Comparison of ENCODE assay signal across 8 cellular contexts in genomic region chr14:61355892-61356325, GRCh38. TPM values are rescaled to one million over a fixed set of nuclear protein-coding genes. Genes with fewer than 3 reads are reported as not detected.
A peak's percentile ranks its signal among the peaks of the same experiment; 100 is the strongest.
DNase-seq lines count a peak whose midpoint lies in the region; ATAC-seq and TF ChIP-seq lines count a peak whose summit lies in the region.

No MANE protein-coding gene starts in this region.

- intact Hi-C loops in heart left ventricle (cut with DNase I): loop anchor here in 1 of 10 donors (5.0 kb wide), 2 partner anchors 34 to 61 kb away; partner anchors contain the start of gene PRKCH

- 27 to 36% (median 30%) methylated on average over 6 of the region's 6 CpGs for WGBS in heart left ventricle, 4 donors

- H3K4me3 ChIP-seq in heart left ventricle: no peak overlapping the region
- no peak overlapping the region for H3K4me3 ChIP-seq in skin epidermis

- no peak for TF ChIP-seq CTCF in heart left ventricle (IDR thresholded peaks at IDR 0.05)

- H3K27ac ChIP-seq in heart left ventricle (peak overlapping the region; percentile 5 to 75 (median 50)), skin epidermis (peak overlapping the region in 19 of 21 experiments; percentile 17 to 84 (median 44))

- no peaks in the 10 kb centered on the region for H3K36me3 ChIP-seq in heart left ventricle

- peak; percentile 82 for DNase-seq in activated effector memory CD4-positive, alpha-beta T cell treated with anti-CD3 and anti-CD28 coated beads, Interleukin-2, amount 50 U/mL, for 16 hours
- DNase-seq in activated effector memory CD4-positive, alpha-beta T cell treated with Interleukin-2 at 50 U/mL for 16 hours: no peak
- DNase-seq in activated CD8-positive, alpha-beta memory T cell treated with anti-CD3 and anti-CD28 coated beads, Interleukin-2, amount 50 U/mL, for 4 hours: peak; percentile 57
- peak in 4 of 5 donors; percentile 45 to 78 (median 64) for DNase-seq in heart left ventricle
- no peak for DNase-seq in C1 segment of cervical spinal cord (lab: John Stamatoyannopoulos, UW)
- no peak for DNase-seq in NCI-H1694 treated with DMSO at 0.1 percent for 48 hours (lab: John Stamatoyannopoulos, UW)
- DNase-seq in GM19238 (ENCODE audit: insufficient read length, low spot score): no peak

- ATAC-seq in heart left ventricle: peak; percentile 75 to 94 (median 90)

- peaks cover 0 to 61% (median 9%) of the 10 kb centered on the region in 12 donors for H3K4me1 ChIP-seq in heart left ventricle

- no peak for TF ChIP-seq POLR2A in heart left ventricle (IDR thresholded peaks at IDR 0.05)

- H3K9me3 ChIP-seq in heart left ventricle: no peaks in the 10 kb centered on the region

- H3K27me3 ChIP-seq in heart left ventricle: no peaks in the 10 kb centered on the region

RNA-seq across cellular contexts. Expression of gene PRKCH, which starts 34.5 kb away (rescaled TPM):
- 10 to 100 TPM; 13.2 to 42.1 (median 21.7) TPM for total RNA-seq in heart left ventricle
- 10 to 100 TPM in 1 of 2 donors, 1 to 10 TPM in 1; 6.1 to 49.2 TPM for polyA plus RNA-seq in heart left ventricle

Comparison
In these comparisons a context has a peak if more than half of its experiments do, and no peak if none do; other contexts are left out.
1. DNase-seq: peak in activated effector memory CD4-positive, alpha-beta T cell treated with anti-CD3 and anti-CD28 coated beads, Interleukin-2, amount 50 U/mL, for 16 hours (single experiment), activated CD8-positive, alpha-beta memory T cell treated with anti-CD3 and anti-CD28 coated beads, Interleukin-2, amount 50 U/mL, for 4 hours (single experiment) and heart left ventricle (4 of 5); none in activated effector memory CD4-positive, alpha-beta T cell treated with Interleukin-2 at 50 U/mL for 16 hours (single experiment), C1 segment of cervical spinal cord (0 of 14), NCI-H1694 treated with DMSO at 0.1 percent for 48 hours (single experiment) and GM19238 (single experiment).